9 cellular contexts compared by ENCODE assay signal in the genomic region with DNA sequence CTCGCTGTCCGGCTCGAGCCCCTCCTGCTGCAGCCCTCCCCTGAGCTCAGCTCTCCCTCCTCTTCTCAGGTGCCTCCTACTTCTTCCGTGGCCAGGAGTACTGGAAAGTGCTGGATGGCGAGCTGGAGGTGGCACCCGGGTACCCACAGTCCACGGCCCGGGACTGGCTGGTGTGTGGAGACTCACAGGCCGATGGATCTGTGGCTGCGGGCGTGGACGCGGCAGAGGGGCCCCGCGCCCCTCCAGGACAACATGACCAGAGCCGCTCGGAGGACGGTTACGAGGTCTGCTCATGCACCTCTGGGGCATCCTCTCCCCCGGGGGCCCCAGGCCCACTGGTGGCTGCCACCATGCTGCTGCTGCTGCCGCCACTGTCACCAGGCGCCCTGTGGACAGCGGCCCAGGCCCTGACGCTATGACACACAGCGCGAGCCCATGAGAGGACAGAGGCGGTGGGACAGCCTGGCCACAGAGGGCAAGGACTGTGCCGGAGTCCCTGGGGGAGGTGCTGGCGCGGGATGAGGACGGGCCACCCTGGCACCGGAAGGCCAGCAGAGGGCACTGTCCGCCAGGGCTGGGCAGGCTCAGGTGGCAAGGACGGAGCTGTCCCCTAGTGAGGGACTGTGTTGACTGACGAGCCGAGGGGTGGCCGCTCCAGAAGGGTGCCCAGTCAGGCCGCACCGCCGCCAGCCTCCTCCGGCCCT. TPM values are rescaled to one million over a fixed set of nuclear protein-coding genes. Genes with fewer than 3 reads are reported as not detected.
DNase-seq lines count a peak whose midpoint lies in the region; ATAC-seq, FAIRE-seq and TF ChIP-seq lines count a peak whose summit lies in the region.
"Had no signal": no experiment of that assay in that cellular context is flagged by ENCODE, and none has a peak within 500 bp of the region (broad histone marks: within the 10 kb centered on the region; RNA-seq: fewer than 3 reads in every experiment).

No MANE protein-coding gene starts in this region.

- H3K4me2 ChIP-seq in Karpas-422 (ENCODE audit: low read depth, low read length, poor library complexity, severe bottlenecking): no peak overlapping the region

- H4K20me1 ChIP-seq in Karpas-422 (ENCODE audit: insufficient read depth, low read depth, low read length): no peaks in the 10 kb centered on the region

- H3K27ac ChIP-seq in Karpas-422 (ENCODE audit: low read length) (no peak overlapping the region), brain microvascular endothelial cell (no peak overlapping the region), pancreas (no peak overlapping the region)

- intact Hi-C loops in CD14-positive monocyte (cut with micrococcal nuclease) (loop anchor here in 1 of 2 donors (5.0 kb wide), 1 partner anchor 151 kb away; no protein-coding TSS in a partner anchor), pancreas (cut with DNase I) (loop anchor here in 1 of 3 donors (10.0 kb wide), 1 partner anchor 154 kb away; no protein-coding TSS in a partner anchor), left colon (cut with DNase I, micrococcal nuclease) (no loop called here)

- H3K9me3 ChIP-seq in Karpas-422 (ENCODE audit: low read length) (no peaks in the 10 kb centered on the region), pancreas (no peaks in the 10 kb centered on the region)

- TF ChIP-seq CTCF in CD14-positive monocyte (IDR thresholded peaks at IDR 0.05) (peak; percentile 75), brain microvascular endothelial cell (IDR thresholded peaks at IDR 0.05; ENCODE audit: low read depth, low read length, missing control alignments) (peak; percentile 81), pancreas (IDR thresholded peaks at IDR 0.05) (peak in 2 of 4 donors; percentile 45 to 93)

- in situ Hi-C loops in brain microvascular endothelial cell (cut with HindIII; ENCODE audit: low pct_ligation_motif_present, low sequenced_read_pairs): no loop called here

- no peak overlapping the region for H2AFZ ChIP-seq in Karpas-422 (ENCODE audit: low read length)

- H3K9me2 ChIP-seq in Karpas-422 (replicated peaks; ENCODE audit: insufficient read depth, low read length): no peaks in the 10 kb centered on the region

- H3K27ac Mint-ChIP-seq in CD14-positive monocyte: no peak overlapping the region

- ATAC-seq in pancreas: peak in 3 of 4 donors; percentile 24 to 98 (median 98)
- no peak for ATAC-seq in left colon
- ATAC-seq: GM12878 had no signal

- no peaks in the 10 kb centered on the region for H3K27me3 ChIP-seq in Karpas-422 (ENCODE audit: low read length)
- no peaks in the 10 kb centered on the region for H3K27me3 ChIP-seq in brain microvascular endothelial cell (replicated peaks)
- no peaks in the 10 kb centered on the region for H3K27me3 ChIP-seq in pancreas

- H3K4me3 ChIP-seq in Karpas-422 (ENCODE audit: low read length) (no peak overlapping the region), brain microvascular endothelial cell (ENCODE audit: low read depth, low read length) (no peak overlapping the region), pancreas (peak overlapping the region in 1 of 4 donors; percentile 34)
- H3K4me3 ChIP-seq: GM12878 had no signal

- peaks cover 12% of the 10 kb centered on the region for H3K4me1 Mint-ChIP-seq in CD14-positive monocyte

- H3K36me3 Mint-ChIP-seq in CD14-positive monocyte: peaks cover 33 to 55% of the 10 kb centered on the region in 2 donors

- FAIRE-seq in pancreas (lab: Jason Lieb, UNC): no peak
- FAIRE-seq: GM12878 had no signal

- H3K36me3 ChIP-seq in Karpas-422 (ENCODE audit: insufficient read depth, low read length) (no peaks in the 10 kb centered on the region), brain microvascular endothelial cell (replicated peaks) (no peaks in the 10 kb centered on the region), pancreas (no peaks in the 10 kb centered on the region)

- no peak for DNase-seq in CD14-positive monocyte (ENCODE audit: low spot score)
- DNase-seq in Karpas-422: peak; percentile 84
- no peak for DNase-seq in brain microvascular endothelial cell
- DNase-seq in pancreas: peak in 3 of 6 donors; percentile 38 to 90 (median 64)
- no peak for DNase-seq in inferior parietal cortex (ENCODE audit: extremely low spot score)
- DNase-seq in left colon: no peak
- no peak for DNase-seq in NCI-H1694 treated with DMSO at 0.1 percent for 48 hours (lab: John Stamatoyannopoulos, UW)
- DNase-seq in erythroblast (lab: John Stamatoyannopoulos, UW): no peak

- peaks cover 4 to 7% (median 6%) of the 10 kb centered on the region in 3 donors for H3K27me3 Mint-ChIP-seq in CD14-positive monocyte (ENCODE audit: low read depth in 3 of 3)

- H3K4me3 Mint-ChIP-seq in CD14-positive monocyte: no peak overlapping the region

- no peaks in the 10 kb centered on the region for H3K79me2 ChIP-seq in Karpas-422 (ENCODE audit: low read length)

- 52 to 89% methylated on average over 30 to 41 of the region's 41 CpGs for WGBS in pancreas, 2 donors

- H3K9ac ChIP-seq in Karpas-422 (ENCODE audit: low read length): no peak overlapping the region

- H3K4me1 ChIP-seq in Karpas-422 (ENCODE audit: low read length) (peaks cover 12% of the 10 kb centered on the region), pancreas (no peaks in the 10 kb centered on the region)

- peaks cover 0 to 3% (median 0%) of the 10 kb centered on the region in 7 donors for H3K9me3 Mint-ChIP-seq in CD14-positive monocyte

- TF ChIP-seq POLR2A in erythroblast (IDR thresholded peaks at IDR 0.05; ENCODE audit: low read length): no peak

RNA-seq across cellular contexts. Expression of a gene that starts 22.8 kb away (rescaled TPM):
- 1 to 10 TPM; 2.8 to 3.0 TPM for polyA plus RNA-seq in CD14-positive monocyte
- not detected in 2 replicates for total RNA-seq in Karpas-422 (2014; rRNA removed; shearing (Covaris generic); ENCODE audit: low replicate concordance)
- 1 to 10 TPM in 5 of 6 donors, under 1 TPM in 1; 0.58 to 2.9 (median 2.0) TPM for total RNA-seq in pancreas
- 10 to 100 TPM; 15.0 to 21.5 TPM for polyA plus RNA-seq in pancreas
- 1 to 10 TPM in 1 of 2 donors, under 1 TPM in 1; 0.76 to 1.6 TPM for total RNA-seq in left colon

RNA-seq across cellular contexts. Expression of a gene that starts 43.4 kb away (rescaled TPM):
- 1 to 10 TPM; 1.0 to 1.3 TPM for polyA plus RNA-seq in CD14-positive monocyte
- total RNA-seq in Karpas-422 (2014; rRNA removed; shearing (Covaris generic); ENCODE audit: low replicate concordance): 2.8 and 6.9 TPM in 2 replicates
- 10 to 100 TPM; 23.3 to 71.7 (median 43.1) TPM for total RNA-seq in pancreas
- 100 to 1,000 TPM in 1 of 2 donors, 10 to 100 TPM in 1; 74.4 to 106 TPM for polyA plus RNA-seq in pancreas
- total RNA-seq in left colon: 10 to 100 TPM; 18.0 to 29.8 TPM
